In genomic region chr6:133568970-133569889, GRCh38 we compare ENCODE assay signal across 8 cellular contexts.
DNase-seq lines count a peak whose midpoint lies in the region; ATAC-seq and TF ChIP-seq lines count a peak whose summit lies in the region.

No MANE protein-coding gene starts in this region.

- H3K9me3 Mint-ChIP-seq in Caco-2 (ENCODE audit: unreplicated experiment), result peaks cover 1% of the 10 kb centered on the region

- WGBS in spleen, 5 donors, result 7 to 10% (median 8%) methylated on average over 18 of the region's 18 CpGs

- no peak for TF ChIP-seq POLR2A in spleen (IDR thresholded peaks at IDR 0.05)

- H3K36me3 ChIP-seq in Caco-2 (ENCODE audit: control insufficient read depth, insufficient read depth, low read length) (no peaks in the 10 kb centered on the region), spleen (no peaks in the 10 kb centered on the region)

- no peaks in the 10 kb centered on the region for H3K4me1 Mint-ChIP-seq in Caco-2 (ENCODE audit: low read depth, unreplicated experiment)

- H3K4me1 ChIP-seq in Caco-2 (no peaks in the 10 kb centered on the region), spleen (peaks cover 0 to 10% (median 2%) of the 10 kb centered on the region in 6 donors)

- H3K36me3 Mint-ChIP-seq in Caco-2 (ENCODE audit: insufficient read depth, unreplicated experiment), result no peaks in the 10 kb centered on the region

- CTCF ChIA-PET in Caco-2 (lab: Charles Lee), result interaction anchor here (0.6 to 2.3 kb wide), 12 partner anchors 41 to 755 kb away, joined by 3 to 39 read pairs (median 4); partner anchors contain the start of gene RPS12

- TF ChIP-seq CTCF in Caco-2 (IDR thresholded peaks at IDR 0.05; ENCODE audit: insufficient read depth in 1 of 2, low read depth in 1 of 2, low read length in 1 of 2, severe bottlenecking in 1 of 2, unreplicated experiment in 1 of 2) (peak; percentile 77 to 88), spleen (IDR thresholded peaks at IDR 0.05 in 8 of 11, conservative IDR thresholded peaks at IDR 0.05 in 3 of 11) (peak; percentile 14 to 67 (median 56))

- H3K27me3 Mint-ChIP-seq in Caco-2 (ENCODE audit: insufficient read depth, unreplicated experiment), result peaks cover 9% of the 10 kb centered on the region

- H3K27me3 ChIP-seq in Caco-2 (replicated peaks; ENCODE audit: control insufficient read depth, insufficient read depth, low read length) (no peaks in the 10 kb centered on the region), spleen (replicated peaks in 1 of 7) (peaks cover 0 to 35% (median 0%) of the 10 kb centered on the region in 7 donors)

- H3K9me3 ChIP-seq in Caco-2 (no peaks in the 10 kb centered on the region), spleen (no peaks in the 10 kb centered on the region)

- in situ Hi-C loops in T47D (cut with HindIII; ENCODE audit: low pct_unique_long_range_greater_than_20kb, low sequenced_read_pairs), result no loop called here

- peak overlapping the region; percentile 73 for H3K4me3 Mint-ChIP-seq in Caco-2 (ENCODE audit: unreplicated experiment)

- POLR2A ChIA-PET in Caco-2 (lab: Charles Lee), result interaction anchor here (0.6 kb wide), 2 partner anchors 39 to 269 kb away, joined by 3 to 4 read pairs; no protein-coding TSS in a partner anchor

- H3K4me3 ChIP-seq in Caco-2 (ENCODE audit: low read depth, low read length) (peak overlapping the region; percentile 13; the same call in 1 of the 2 replicates), spleen (peak overlapping the region in 2 of 8 donors; percentile 12 to 48)

- peak; percentile 78 for ATAC-seq in GM19035 (IDR thresholded peaks at IDR 0.05; ENCODE audit: unreplicated experiment)
- ATAC-seq in GM19397 (IDR thresholded peaks at IDR 0.05; ENCODE audit: unreplicated experiment), result no peak

- H3K27ac Mint-ChIP-seq in Caco-2 (ENCODE audit: unreplicated experiment), result no peak overlapping the region

- intact Hi-C loops in Caco-2 (cut with micrococcal nuclease; ENCODE audit: unreplicated experiment), result loop anchor here (1.0 to 5.0 kb wide), 7 partner anchors 40 to 528 kb away; no protein-coding TSS in a partner anchor
- intact Hi-C loops in spleen (cut with DNase I; ENCODE audit: low total_unique reads), result no loop called here

- DNase-seq in Caco-2 (peak; percentile 42 to 52), HS-27A (ENCODE audit: low read depth) (peak; percentile 91), OCI-M1 (lab: John Stamatoyannopoulos, UW) (peak; percentile 80), T47D (ENCODE audit: low read depth in 1 of 2, low spot score in 1 of 2) (peak; percentile 21 to 58), iPS-NIHi7 (ENCODE audit: extremely low spot score) (peak; percentile 72), spleen (no peak)

- H3K27ac ChIP-seq in spleen, result peak overlapping the region in 6 of 8 donors; percentile 25 to 50 (median 38)

- no TSS peak for BruUV-seq in Caco-2 (replicated peaks; lab: Mats Ljungman, UMichigan)
